13 cellular contexts compared by ENCODE assay signal in genomic region chr1:45769261-45769932, GRCh38. TPM values are rescaled to one million over a fixed set of nuclear protein-coding genes. Genes with fewer than 3 reads are reported as not detected.
DNase-seq lines count a peak whose midpoint lies in the region; ATAC-seq and TF ChIP-seq lines count a peak whose summit lies in the region.
"Had no signal": no experiment of that assay in that cellular context is flagged by ENCODE, and none has a peak within 500 bp of the region (broad histone marks: within the 10 kb centered on the region; RNA-seq: fewer than 3 reads in every experiment).

No MANE protein-coding gene starts in this region.

- ATAC-seq in HG03025 (IDR thresholded peaks at IDR 0.05; ENCODE audit: low FRiP score, unreplicated experiment): no peak
- ATAC-seq in GM21390 (IDR thresholded peaks at IDR 0.05; ENCODE audit: unreplicated experiment): no peak
- ATAC-seq: body of pancreas had no signal

- in situ Hi-C loops in brain microvascular endothelial cell (cut with HindIII; ENCODE audit: low pct_ligation_motif_present, low sequenced_read_pairs): no loop called here

- TF ChIP-seq CTCF in brain microvascular endothelial cell (IDR thresholded peaks at IDR 0.05; ENCODE audit: low read depth, low read length, missing control alignments): no peak

- H3K27me3 ChIP-seq in brain microvascular endothelial cell (replicated peaks): no peaks in the 10 kb centered on the region
- H3K27me3 ChIP-seq: body of pancreas had no signal

- no peak overlapping the region for H3K4me3 ChIP-seq in brain microvascular endothelial cell (ENCODE audit: low read depth, low read length)
- H3K4me3 ChIP-seq: body of pancreas had no signal

- no peaks in the 10 kb centered on the region for H3K36me3 ChIP-seq in brain microvascular endothelial cell (replicated peaks)

- peak; percentile 46 for DNase-seq in EH (ENCODE audit: low read depth)
- peak; percentile 52 for DNase-seq in M059J (ENCODE audit: low read depth)
- peak; percentile 88 for DNase-seq in brain microvascular endothelial cell
- DNase-seq in myocyte (ENCODE audit: low read depth): peak; percentile 90
- DNase-seq in activated gamma-delta T cell treated with Interleukin-2 at 50 U/mL for 16 hours: no peak
- no peak for DNase-seq in NCI-H226
- DNase-seq: activated CD4-positive, alpha-beta memory T cell treated with anti-CD3 and anti-CD28 coated beads, Interleukin-2, amount 10 ng/mL, durations not matched to agents 7 days and 5 days; body of pancreas; DMS153; NCI-H187; stimulated activated naive CD4-positive, alpha-beta T cell had no signal

- H3K27ac ChIP-seq in brain microvascular endothelial cell: peak overlapping the region; percentile 60
- H3K27ac ChIP-seq: body of pancreas had no signal

RNA-seq across cellular contexts. Expression of gene IPP, which starts 18.9 kb away (rescaled TPM):
- 4.6 and 7.8 TPM in 2 replicates for total RNA-seq in M059J (2014; rRNA removed; shearing (Covaris generic))
- total RNA-seq in myocyte: 13.7 and 18.4 TPM in 2 replicates
- 16.8 TPM for polyA plus RNA-seq in myocyte (2012)

RNA-seq across cellular contexts. Expression of gene MAST2, which starts 34.0 kb away (rescaled TPM):
- 14.2 and 15.7 TPM in 2 replicates for total RNA-seq in M059J (2014; rRNA removed; shearing (Covaris generic))
- total RNA-seq in myocyte: 41.3 and 70.3 TPM in 2 replicates
- polyA plus RNA-seq in myocyte (2012): 56.4 TPM

Comparison
In these comparisons a context has a peak if more than half of its experiments do, and no peak if none do; other contexts are left out.
1. DNase-seq: peak in EH (single experiment), M059J (single experiment), brain microvascular endothelial cell (single experiment) and myocyte (single experiment); none in activated gamma-delta T cell treated with Interleukin-2 at 50 U/mL for 16 hours (single experiment) and NCI-H226 (single experiment).